ENCODE assay signal across 25 cellular contexts in the genomic region with DNA sequence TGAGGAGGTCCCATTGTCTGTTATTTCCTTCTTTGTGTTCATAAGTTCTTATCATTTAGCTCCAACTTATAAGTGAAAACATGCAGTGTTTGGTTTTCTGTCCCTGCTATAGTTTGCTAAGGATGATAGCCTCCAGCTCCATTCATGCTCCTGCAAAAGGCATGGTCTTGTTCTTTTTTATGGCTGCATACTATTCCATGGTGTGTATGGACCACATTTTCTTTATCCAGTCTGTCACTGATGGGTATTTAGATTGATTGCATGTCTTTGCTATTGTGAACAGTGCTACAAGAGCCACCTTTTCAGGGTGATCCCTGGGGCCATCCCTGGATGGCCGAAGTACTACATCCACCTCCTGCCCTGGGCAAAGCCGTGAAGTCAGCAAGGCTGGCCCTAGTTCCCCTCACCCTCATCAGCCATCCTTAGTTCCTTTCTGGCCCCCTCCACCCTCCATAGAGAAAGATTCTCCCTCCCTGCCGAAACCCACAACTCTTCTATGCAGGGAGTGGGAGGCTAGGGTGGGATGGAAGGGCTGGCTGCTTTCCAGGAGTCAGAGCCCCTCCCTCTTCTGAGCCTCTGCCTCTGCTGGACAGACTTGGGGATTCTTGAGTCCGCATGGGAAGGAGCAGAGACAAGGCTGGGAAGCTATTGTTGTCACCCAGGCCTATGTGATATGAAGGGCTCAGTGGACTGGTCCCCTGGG. TPM values are rescaled to one million over a fixed set of nuclear protein-coding genes. Genes with fewer than 3 reads are reported as not detected.
DNase-seq lines count a peak whose midpoint lies in the region; ATAC-seq, FAIRE-seq and TF ChIP-seq lines count a peak whose summit lies in the region.
"Had no signal": no experiment of that assay in that cellular context is flagged by ENCODE, and none has a peak within 500 bp of the region (broad histone marks: within the 10 kb centered on the region; RNA-seq: fewer than 3 reads in every experiment).

No MANE protein-coding gene starts in this region.

- no peak overlapping the region for H3K4me2 ChIP-seq in K562 (ENCODE audit: insufficient read depth, low read length)

- no peak for TF ChIP-seq EP300 in K562 (IDR thresholded peaks at IDR 0.05; ENCODE audit: low read length)

- H3K36me3 ChIP-seq in BE2C (no peaks in the 10 kb centered on the region), K562 (ENCODE audit: control insufficient read depth, insufficient read depth, low read length) (no peaks in the 10 kb centered on the region), thyroid gland (no peaks in the 10 kb centered on the region), left ventricle myocardium inferior (no peaks in the 10 kb centered on the region)
- H3K36me3 ChIP-seq: HAP-1 had no signal

- no peaks in the 10 kb centered on the region for H3K79me2 ChIP-seq in K562 (ENCODE audit: control insufficient read depth, insufficient read depth, low read length)

- H3K27me3 ChIP-seq in BE2C (no peaks in the 10 kb centered on the region), K562 (ENCODE audit: control insufficient read depth in 2 of 2, insufficient read depth in 2 of 2, low read length in 2 of 2) (peaks cover 7 to 42% of the 10 kb centered on the region in 2 experiments; a peak in 4 of 5 replicates), thyroid gland (no peaks in the 10 kb centered on the region), left ventricle myocardium inferior (ENCODE audit: low read depth) (no peaks in the 10 kb centered on the region)

- FAIRE-seq in K562 (lab: Jason Lieb, UNC): no peak
- FAIRE-seq in D721Med (lab: Jason Lieb, UNC): no peak
- FAIRE-seq: GM12892, GM18507 had no signal

- no peaks in the 10 kb centered on the region for H3K9me1 ChIP-seq in K562 (ENCODE audit: control insufficient read depth, insufficient read depth, low read length)

- no peak for TF ChIP-seq RAD21 in K562 (CRISPR knock-in tag; conservative IDR thresholded peaks at IDR 0.05 in 1 of 2, IDR thresholded peaks at IDR 0.05 in 1 of 2)

- POLR2A ChIA-PET in RWPE1 (lab: Yijun Ruan, JAX; ENCODE audit: low non-redundant PET) (interaction anchor here (0.9 kb wide), 1 partner anchor 82 kb away, joined by 3 read pairs; the partner anchor contains the start of gene MT2A), K562 (lab: Yijun Ruan, JAX) (no interaction called here)

- no peak for ATAC-seq in K562

- 17% methylated on average over 4 of the region's 4 CpGs for WGBS in K562 (ENCODE audit: insufficient coverage, low coverage, missing lambda C conversion rate)
- WGBS in thyroid gland, 2 donors: 79 to 80% methylated on average over 4 of the region's 4 CpGs

- H3K4me1 ChIP-seq in BE2C (no peaks in the 10 kb centered on the region), K562 (replicated peaks in 1 of 2; ENCODE audit: control insufficient read depth in 2 of 2, insufficient read depth in 2 of 2, low read length in 2 of 2) (no peaks in the 10 kb centered on the region; a peak in 1 of 5 replicates), thyroid gland (peaks cover 5 to 20% of the 10 kb centered on the region in 2 donors), left ventricle myocardium inferior (peaks cover 8% of the 10 kb centered on the region)
- H3K4me1 ChIP-seq: HAP-1 had no signal

- no peak for TF ChIP-seq POLR2A in K562 (conservative IDR thresholded peaks at IDR 0.05)
- no peak for TF ChIP-seq POLR2A in thyroid gland (IDR thresholded peaks at IDR 0.05)

- H3K9me3 ChIP-seq in BE2C: no peaks in the 10 kb centered on the region
- H3K9me3 ChIP-seq in K562 (replicated peaks; ENCODE audit: control insufficient read depth, insufficient read depth, low read depth, low read length): no peaks in the 10 kb centered on the region
- H3K9me3 ChIP-seq in thyroid gland: no peaks in the 10 kb centered on the region
- H3K9me3 ChIP-seq in left ventricle myocardium inferior (replicated peaks): peaks cover 7% of the 10 kb centered on the region
- H3K9me3 ChIP-seq: HAP-1 had no signal

- no peaks in the 10 kb centered on the region for H4K20me1 ChIP-seq in K562 (replicated peaks; ENCODE audit: control insufficient read depth, insufficient read depth, low read length)

- H3K27ac ChIP-seq in RWPE1 (peak overlapping the region; percentile 89), K562 (ENCODE audit: extremely low read depth, low read depth, low read length) (no peak overlapping the region), thyroid gland (peak overlapping the region in 2 of 3 donors; percentile 42 to 70), left ventricle myocardium inferior (replicated peaks) (no peak overlapping the region)
- H3K27ac ChIP-seq: C4-2B, GM23248, HL-60 had no signal

- TF ChIP-seq CTCF in BE2C (IDR thresholded peaks at IDR 0.05; ENCODE audit: low read depth, low read length) (0 out of 2 replicates have a peak, but pooled peaks have one; percentile 2), RWPE1 (conservative IDR thresholded peaks at IDR 0.05; ENCODE audit: low read depth) (no peak), K562 (IDR thresholded peaks at IDR 0.05 in 2 of 3, conservative IDR thresholded peaks at IDR 0.05 in 1 of 3; ENCODE audit: insufficient read depth in 2 of 3, low read depth in 1 of 3, low read length in 3 of 3) (no peak), thyroid gland (IDR thresholded peaks at IDR 0.05) (no peak), left ventricle myocardium inferior (IDR thresholded peaks at IDR 0.05; ENCODE audit: borderline replicate concordance) (no peak), D721Med (IDR thresholded peaks at IDR 0.05; ENCODE audit: insufficient read depth, missing control alignments) (no peak)

- H3K9ac ChIP-seq in K562 (ENCODE audit: insufficient read depth in 1 of 2, low read depth in 2 of 2, low read length in 2 of 2): no peak overlapping the region
- H3K9ac ChIP-seq: GM23248 had no signal

- in situ Hi-C loops in K562 (cut with MboI): no loop called here

- BruUV-seq in K562 (replicated peaks; lab: Mats Ljungman, UMichigan): no TSS peak

- H2AFZ ChIP-seq in K562 (ENCODE audit: low read depth, low read length): no peak overlapping the region
- H2AFZ ChIP-seq: GM23248 had no signal

- no peak for DNase-seq in BE2C
- no peak for DNase-seq in RWPE1 (ENCODE audit: low spot score)
- no peak for DNase-seq in K562 (ENCODE audit: extremely low read depth in 1 of 4, low spot score in 3 of 4)
- no peak for DNase-seq in thyroid gland
- no peak for DNase-seq in left ventricle myocardium inferior
- no peak for DNase-seq in NCI-H2029 (lab: John Stamatoyannopoulos, UW)
- DNase-seq in D721Med (ENCODE audit: insufficient read length, low spot score): no peak
- DNase-seq: ACHN; Caco-2; CD4-positive, alpha-beta T cell; DMS153; DMS79; GDM1; GM23248 had no signal

- CTCF ChIA-PET in RWPE1 (lab: Yijun Ruan, JAX) (interaction anchor here (0.6 to 1.1 kb wide), 2 partner anchors 8 to 283 kb away, joined by 3 read pairs; partner anchors contain the start of gene MT1X), K562 (lab: Yijun Ruan, JAX; ENCODE audit: low intra/inter-chr PET ratio) (no interaction called here)

- H3K4me3 ChIP-seq in BE2C (ENCODE audit: low read depth, low read length) (no peak overlapping the region), K562 (no peak overlapping the region), thyroid gland (replicated peaks in 1 of 3) (no peak overlapping the region), left ventricle myocardium inferior (no peak overlapping the region)
- H3K4me3 ChIP-seq: GM23248, HAP-1 had no signal

- intact Hi-C loops in K562 (cut with micrococcal nuclease): no loop called here
- intact Hi-C loops in thyroid gland (cut with DNase I): no loop called here
- intact Hi-C loops in left ventricle myocardium inferior (cut with micrococcal nuclease): no loop called here

RNA-seq across cellular contexts. Expression of gene MT1X, which starts 8.3 kb away (rescaled TPM):
- 8.3 TPM for polyA plus RNA-seq in BE2C (2012; ENCODE audit: insufficient read depth, insufficient read length, low read depth)
- total RNA-seq in K562 (2011; cell fraction: chromatin; rRNA removed; ENCODE audit: low replicate concordance): 2.0 and 5.5 TPM in 2 replicates
- 7.0 and 10.0 TPM in 2 replicates for total RNA-seq in K562 (2011; cell fraction: nucleolus; rRNA removed)
- 13.2 and 13.4 TPM in 2 replicates for total RNA-seq in K562 (2011; cell fraction: nucleoplasm; rRNA removed)
- 6.0 and 8.3 TPM in 2 replicates for total RNA-seq in K562 (2014; rRNA removed)
- total RNA-seq in K562 (2014; rRNA removed; fragmentation: Illumina TruSeq; extraction: Trizol): 3.6 and 4.9 TPM in 2 replicates
- total RNA-seq in K562 (2015; rRNA removed; fragmentation: Illumina TruSeq; extraction: Trizol): 8.6 and 8.7 TPM in 2 replicates
- 7.6 and 8.3 TPM in 2 replicates for total RNA-seq in K562 (2021)
- polyA plus RNA-seq in K562 (2011; rRNA removed): 11.7 and 42.6 TPM in 2 replicates
- 128 and 289 TPM in 2 replicates for polyA plus RNA-seq in K562 (2011; cell fraction: cytosol; rRNA removed)
- polyA plus RNA-seq in K562 (2011; cell fraction: nucleus; rRNA removed): 21.5 and 37.0 TPM in 2 replicates
- polyA plus RNA-seq in K562 (2012): 21.8 and 25.1 TPM in 2 replicates
- 5.8 and 9.6 TPM in 2 replicates for polyA plus RNA-seq in K562 (2014; fragmentation: Illumina TruSeq; extraction: Trizol)
- 10 to 100 TPM; 20.4 to 22.8 TPM for polyA plus RNA-seq in K562 (2014; fragmentation: Nextera tagmentation; extraction: Ambion mirVana)
- 4.8 and 7.3 TPM in 2 replicates for polyA plus RNA-seq in K562 (2014; rRNA removed)
- 25.5 and 27.7 TPM in 2 replicates for polyA minus RNA-seq in K562 (2011; rRNA and poly(A)+ RNA removed)
- polyA minus RNA-seq in K562 (2011; cell fraction: cytosol; rRNA and poly(A)+ RNA removed): 24.8 and 27.7 TPM in 2 replicates
- polyA minus RNA-seq in K562 (2011; cell fraction: nucleus; rRNA and poly(A)+ RNA removed): 4.0 and 18.7 TPM in 2 replicates
- 1,000 to 10,000 TPM in 1 of 4 donors, 100 to 1,000 TPM in 3; 314 to 2,825 (median 445) TPM for total RNA-seq in thyroid gland
- 91.8 TPM for total RNA-seq in left ventricle myocardium inferior

RNA-seq across cellular contexts. Expression of gene MT1H, which starts 21.0 kb away (rescaled TPM):
- polyA plus RNA-seq in BE2C (2012; ENCODE audit: insufficient read depth, insufficient read length, low read depth): not detected
- total RNA-seq in K562 (2011; cell fraction: chromatin; rRNA removed; ENCODE audit: low replicate concordance): not detected in 2 replicates
- total RNA-seq in K562 (2011; cell fraction: nucleolus; rRNA removed): not detected in 2 replicates
- not detected in 2 replicates for total RNA-seq in K562 (2011; cell fraction: nucleoplasm; rRNA removed)
- total RNA-seq in K562 (2014; rRNA removed) (not detected in 2 replicates), K562 (2014; rRNA removed; fragmentation: Illumina TruSeq; extraction: Trizol) (not detected in 2 replicates), K562 (2015; rRNA removed; fragmentation: Illumina TruSeq; extraction: Trizol) (not detected in 2 replicates), K562 (2021) (not detected in 2 replicates), thyroid gland (100 to 1,000 TPM in 1 of 4 donors, 10 to 100 TPM in 2, not detected in 1; 45.4 to 179 (median 62.8) TPM), left ventricle myocardium inferior (not detected)
- polyA plus RNA-seq in K562 (2011; rRNA removed) (0.13 and 0.49 TPM in 2 replicates), K562 (2014; fragmentation: Illumina TruSeq; extraction: Trizol) (not detected in 2 replicates), K562 (2014; fragmentation: Nextera tagmentation; extraction: Ambion mirVana) (under 1 TPM in 1 of 2 experiments, not detected in 1; 0.37 TPM), K562 (2014; rRNA removed) (not detected in 2 replicates)
- polyA plus RNA-seq in K562 (2011; cell fraction: cytosol; rRNA removed): 0.83 TPM in 1 of 2 replicates, not detected in the other
- 0.28 and 0.62 TPM in 2 replicates for polyA plus RNA-seq in K562 (2011; cell fraction: nucleus; rRNA removed)
- 0.61 TPM in 1 of 2 replicates, not detected in the other for polyA plus RNA-seq in K562 (2012)
- not detected in 2 replicates for polyA minus RNA-seq in K562 (2011; rRNA and poly(A)+ RNA removed)
- not detected in 2 replicates for polyA minus RNA-seq in K562 (2011; cell fraction: cytosol; rRNA and poly(A)+ RNA removed)
- polyA minus RNA-seq in K562 (2011; cell fraction: nucleus; rRNA and poly(A)+ RNA removed): not detected in 2 replicates
- total RNA-seq: A172; Caco-2; CD4-positive, alpha-beta T cell; Daoy; GM23248; H4; HT1080 had no signal
- polyA plus RNA-seq: BJ, GM23248, IgD-negative memory B cell had no signal

RNA-seq across cellular contexts. Expression of gene MT1G, which starts 22.7 kb away (rescaled TPM):
- not detected for polyA plus RNA-seq in BE2C (2012; ENCODE audit: insufficient read depth, insufficient read length, low read depth)
- 0.81 TPM in 1 of 2 replicates, not detected in the other for total RNA-seq in K562 (2011; cell fraction: chromatin; rRNA removed; ENCODE audit: low replicate concordance)
- 1.3 TPM in 1 of 2 replicates, not detected in the other for total RNA-seq in K562 (2011; cell fraction: nucleolus; rRNA removed)
- 1.0 and 2.1 TPM in 2 replicates for total RNA-seq in K562 (2011; cell fraction: nucleoplasm; rRNA removed)
- total RNA-seq in K562 (2014; rRNA removed) (not detected in 2 replicates), K562 (2014; rRNA removed; fragmentation: Illumina TruSeq; extraction: Trizol) (not detected in 2 replicates), K562 (2015; rRNA removed; fragmentation: Illumina TruSeq; extraction: Trizol) (0.69 TPM in 1 of 2 replicates, not detected in the other), K562 (2021) (0.89 and 1.7 TPM in 2 replicates), thyroid gland (100 to 1,000 TPM; 410 to 930 (median 704) TPM), left ventricle myocardium inferior (not detected)
- polyA plus RNA-seq in K562 (2011; rRNA removed) (1.4 and 8.8 TPM in 2 replicates), K562 (2014; fragmentation: Illumina TruSeq; extraction: Trizol) (not detected in 2 replicates), K562 (2014; fragmentation: Nextera tagmentation; extraction: Ambion mirVana) (under 1 TPM; 0.28 TPM), K562 (2014; rRNA removed) (2.8 TPM in 1 of 2 replicates, not detected in the other)
- 14.6 and 27.0 TPM in 2 replicates for polyA plus RNA-seq in K562 (2011; cell fraction: cytosol; rRNA removed)
- polyA plus RNA-seq in K562 (2011; cell fraction: nucleus; rRNA removed): 1.8 and 6.0 TPM in 2 replicates
- polyA plus RNA-seq in K562 (2012): 1.3 and 6.1 TPM in 2 replicates
- polyA minus RNA-seq in K562 (2011; rRNA and poly(A)+ RNA removed): 0.84 and 2.2 TPM in 2 replicates
- polyA minus RNA-seq in K562 (2011; cell fraction: cytosol; rRNA and poly(A)+ RNA removed): not detected in 2 replicates
- not detected in 2 replicates for polyA minus RNA-seq in K562 (2011; cell fraction: nucleus; rRNA and poly(A)+ RNA removed)
- total RNA-seq: A172; Caco-2; CD4-positive, alpha-beta T cell; GM23248; H4 had no signal
- polyA plus RNA-seq: IgD-negative memory B cell had no signal

RNA-seq across cellular contexts. Expression of gene MT1F, which starts 32.8 kb away (rescaled TPM):
- polyA plus RNA-seq in BE2C (2012; ENCODE audit: insufficient read depth, insufficient read length, low read depth): not detected
- total RNA-seq in K562 (2011; cell fraction: chromatin; rRNA removed; ENCODE audit: low replicate concordance): not detected in 2 replicates
- total RNA-seq in K562 (2011; cell fraction: nucleolus; rRNA removed): 0.17 TPM in 1 of 2 replicates, not detected in the other
- not detected in 2 replicates for total RNA-seq in K562 (2011; cell fraction: nucleoplasm; rRNA removed)
- total RNA-seq in K562 (2014; rRNA removed) (0.68 TPM in 1 of 2 replicates, not detected in the other), K562 (2014; rRNA removed; fragmentation: Illumina TruSeq; extraction: Trizol) (not detected in 2 replicates), K562 (2015; rRNA removed; fragmentation: Illumina TruSeq; extraction: Trizol) (0.38 TPM in 1 of 2 replicates, not detected in the other), K562 (2021) (0.38 TPM in 1 of 2 replicates, not detected in the other), thyroid gland (100 to 1,000 TPM in 1 of 4 donors, 10 to 100 TPM in 3; 25.8 to 220 (median 45.1) TPM), left ventricle myocardium inferior (0.85 TPM)
- polyA plus RNA-seq in K562 (2011; rRNA removed) (0.28 and 0.35 TPM in 2 replicates), K562 (2014; fragmentation: Illumina TruSeq; extraction: Trizol) (not detected in 2 replicates), K562 (2014; fragmentation: Nextera tagmentation; extraction: Ambion mirVana) (under 1 TPM in 1 of 2 experiments, not detected in 1; 0.18 TPM), K562 (2014; rRNA removed) (0.23 TPM in 1 of 2 replicates, not detected in the other)
- polyA plus RNA-seq in K562 (2011; cell fraction: cytosol; rRNA removed): 0.84 and 1.00 TPM in 2 replicates
- 0.17 and 0.38 TPM in 2 replicates for polyA plus RNA-seq in K562 (2011; cell fraction: nucleus; rRNA removed)
- 0.40 and 0.78 TPM in 2 replicates for polyA plus RNA-seq in K562 (2012)
- not detected in 2 replicates for polyA minus RNA-seq in K562 (2011; rRNA and poly(A)+ RNA removed)
- polyA minus RNA-seq in K562 (2011; cell fraction: cytosol; rRNA and poly(A)+ RNA removed): not detected in 2 replicates
- not detected in 2 replicates for polyA minus RNA-seq in K562 (2011; cell fraction: nucleus; rRNA and poly(A)+ RNA removed)
- total RNA-seq: A172, HT1080 had no signal

RNA-seq across cellular contexts. Expression of gene MT1B, which starts 38.9 kb away (rescaled TPM):
- polyA plus RNA-seq in BE2C (2012; ENCODE audit: insufficient read depth, insufficient read length, low read depth): not detected
- total RNA-seq in K562 (2011; cell fraction: chromatin; rRNA removed; ENCODE audit: low replicate concordance): not detected in 2 replicates
- not detected in 2 replicates for total RNA-seq in K562 (2011; cell fraction: nucleolus; rRNA removed)
- not detected in 2 replicates for total RNA-seq in K562 (2011; cell fraction: nucleoplasm; rRNA removed)
- total RNA-seq in K562 (2014; rRNA removed) (not detected in 2 replicates), K562 (2014; rRNA removed; fragmentation: Illumina TruSeq; extraction: Trizol) (not detected in 2 replicates), K562 (2015; rRNA removed; fragmentation: Illumina TruSeq; extraction: Trizol) (not detected in 2 replicates), K562 (2021) (not detected in 2 replicates), thyroid gland (not detected), left ventricle myocardium inferior (not detected)
- polyA plus RNA-seq in K562 (2011; rRNA removed) (not detected in 2 replicates), K562 (2014; fragmentation: Illumina TruSeq; extraction: Trizol) (not detected in 2 replicates), K562 (2014; fragmentation: Nextera tagmentation; extraction: Ambion mirVana) (not detected), K562 (2014; rRNA removed) (not detected in 2 replicates)
- polyA plus RNA-seq in K562 (2011; cell fraction: cytosol; rRNA removed): not detected in 2 replicates
- polyA plus RNA-seq in K562 (2011; cell fraction: nucleus; rRNA removed): not detected in 2 replicates
- polyA plus RNA-seq in K562 (2012): not detected in 2 replicates
- polyA minus RNA-seq in K562 (2011; rRNA and poly(A)+ RNA removed): not detected in 2 replicates
- polyA minus RNA-seq in K562 (2011; cell fraction: cytosol; rRNA and poly(A)+ RNA removed): not detected in 2 replicates
- polyA minus RNA-seq in K562 (2011; cell fraction: nucleus; rRNA and poly(A)+ RNA removed): not detected in 2 replicates
- total RNA-seq: A172; Caco-2; CD4-positive, alpha-beta T cell; Daoy; GM23248; H4; HT1080 had no signal
- polyA plus RNA-seq: BJ, GM23248, IgD-negative memory B cell had no signal

Comparison
In these comparisons a context has a peak if more than half of its experiments do, and no peak if none do; other contexts are left out.
1. H3K27ac ChIP-seq: peak in RWPE1 (single experiment) and thyroid gland (2 of 3); none in K562 (single experiment) and left ventricle myocardium inferior (single experiment).
2. RNA of gene MT1H, which starts 21.0 kb away (total RNA-seq): 45.4 to 179 TPM in thyroid gland; not detected in K562 and not detected in left ventricle myocardium inferior (single experiment); every median in the first group is over 4 times any median in the second.
3. RNA of gene MT1G, which starts 22.7 kb away (total RNA-seq): 410 to 930 TPM in thyroid gland; 0.69 to 2.1 TPM in K562 and not detected in left ventricle myocardium inferior (single experiment); every median in the first group is over 100 times any median in the second.